10 cellular contexts compared by ENCODE assay signal in the genomic region with DNA sequence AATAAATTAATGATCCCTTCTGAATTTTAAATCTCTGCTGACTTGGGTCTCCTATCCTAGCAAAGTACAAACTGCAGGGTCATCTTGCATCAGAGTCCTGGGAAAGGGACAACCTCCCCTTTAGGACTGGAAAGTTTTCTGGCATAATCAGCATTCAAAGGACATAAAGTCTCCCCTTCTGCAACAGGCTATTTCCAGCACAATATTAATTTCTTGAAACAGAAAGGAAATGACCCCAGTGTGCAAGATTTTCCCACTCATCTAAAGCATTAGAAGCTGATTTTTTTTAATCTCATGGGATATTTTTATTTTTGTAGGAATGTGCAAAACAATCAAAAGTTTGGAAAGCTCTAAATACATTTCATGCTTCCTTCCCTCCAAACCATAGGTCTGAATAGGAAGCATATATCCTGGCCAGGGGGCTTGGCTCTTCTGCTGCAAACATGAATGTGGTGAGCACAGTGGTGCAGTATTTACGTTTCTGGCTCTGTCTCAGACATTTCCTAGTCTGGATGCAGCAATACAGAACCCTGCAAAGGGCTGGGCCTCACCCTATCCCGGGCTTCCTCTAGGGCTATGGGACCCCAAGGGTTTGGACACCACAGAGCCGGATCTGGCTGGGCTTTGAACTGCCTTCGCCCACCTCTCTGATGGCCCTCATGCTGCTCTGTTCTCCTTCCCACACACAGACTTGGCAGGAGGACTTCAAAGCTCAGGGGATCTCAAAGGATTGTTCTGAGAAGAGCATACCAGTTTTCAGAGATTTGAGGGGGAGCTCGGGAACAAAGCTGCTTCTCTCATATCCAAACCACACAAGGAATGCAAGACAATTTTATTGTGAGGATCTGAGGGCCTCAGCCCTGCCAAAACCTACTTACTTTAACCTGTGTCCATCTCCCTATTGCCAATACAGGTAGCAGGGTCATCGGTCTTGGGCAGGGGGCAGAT.
A peak's percentile ranks its signal among the peaks of the same experiment; 100 is the strongest.
DNase-seq lines count a peak whose midpoint lies in the region; ATAC-seq and TF ChIP-seq lines count a peak whose summit lies in the region.
"Had no signal": no experiment of that assay in that cellular context is flagged by ENCODE, and none has a peak within 500 bp of the region (broad histone marks: within the 10 kb centered on the region; RNA-seq: fewer than 3 reads in every experiment).

No MANE protein-coding gene starts in this region.

- peaks cover 25% of the 10 kb centered on the region for H3K27me3 Mint-ChIP-seq in CD8-positive, alpha-beta T cell (ENCODE audit: low read depth)

- peak in 1 of 2 donors; percentile 53 for ATAC-seq in lower lobe of right lung
- no peak for ATAC-seq in CD8-positive, alpha-beta T cell

- POLR2A ChIA-PET in CD8-positive, alpha-beta T cell (lab: Charles Lee) = no interaction called here

- no peak overlapping the region for H3K4me3 Mint-ChIP-seq in CD8-positive, alpha-beta T cell

- TF ChIP-seq CTCF in dorsolateral prefrontal cortex (IDR thresholded peaks at IDR 0.05 in 54 of 56, conservative IDR thresholded peaks at IDR 0.05 in 2 of 56; ENCODE audit: low read depth in 1 of 56, partially characterized antibody in 56 of 56) (no peak), lower lobe of right lung (IDR thresholded peaks at IDR 0.05) (no peak)
- TF ChIP-seq CTCF in CD8-positive, alpha-beta T cell (IDR thresholded peaks at IDR 0.05) = no peak

- H3K27ac Mint-ChIP-seq in CD8-positive, alpha-beta T cell = no peak overlapping the region

- no peaks in the 10 kb centered on the region for H3K36me3 ChIP-seq in lower lobe of right lung
- H3K36me3 ChIP-seq in CD8-positive, alpha-beta T cell (ENCODE audit: insufficient read depth, low read length) = no peaks in the 10 kb centered on the region

- intact Hi-C loops in dorsolateral prefrontal cortex (cut with DNase I) (loop anchor here in 1 of 2 donors (5.0 kb wide), 1 partner anchor 69 kb away; the partner anchor contains the start of gene IGFBP7), lower lobe of right lung (cut with DNase I) (no loop called here)
- intact Hi-C loops in CD8-positive, alpha-beta T cell (cut with DNase I, micrococcal nuclease) = no loop called here

- CTCF ChIA-PET in CD8-positive, alpha-beta T cell (lab: Charles Lee) = no interaction called here

- H3K27me3 ChIP-seq in dorsolateral prefrontal cortex (no peaks in the 10 kb centered on the region), lower lobe of right lung (ENCODE audit: low read depth) (no peaks in the 10 kb centered on the region)
- no peaks in the 10 kb centered on the region for H3K27me3 ChIP-seq in CD8-positive, alpha-beta T cell (ENCODE audit: insufficient read depth, low read length)

- H3K36me3 Mint-ChIP-seq in CD8-positive, alpha-beta T cell = no peaks in the 10 kb centered on the region

- peaks cover 39% of the 10 kb centered on the region for H3K4me1 ChIP-seq in lower lobe of right lung
- H3K4me1 ChIP-seq in CD8-positive, alpha-beta T cell (ENCODE audit: insufficient read depth, low read length) = no peaks in the 10 kb centered on the region

- H3K27ac ChIP-seq in dorsolateral prefrontal cortex (peak overlapping the region in 44 of 59 donors; percentile 13 to 76 (median 56)), lower lobe of right lung (peak overlapping the region; percentile 66), temporal lobe (ENCODE audit: low read depth, low read length) (peak overlapping the region; percentile 27)
- H3K27ac ChIP-seq in CD8-positive, alpha-beta T cell (ENCODE audit: low read depth, low read length) = no peak overlapping the region

- no peaks in the 10 kb centered on the region for H3K9me3 Mint-ChIP-seq in CD8-positive, alpha-beta T cell

- DNase-seq in LHCN-M2 (ENCODE audit: low read depth) (peak; percentile 70), dorsolateral prefrontal cortex (no peak), lower lobe of right lung (no peak), NCI-H510A treated with DMSO at 0.1 percent for 48 hours (lab: John Stamatoyannopoulos, UW) (no peak), A172 (ENCODE audit: low spot score) (no peak)
- DNase-seq in stimulated activated CD4-positive, alpha-beta T cell treated with anti-CD3 and anti-CD28 coated beads, Interleukin-1b, Interleukin-23, amount 100 ng/mL, for 48 hours = no peak
- DNase-seq in CD8-positive, alpha-beta T cell = no peak
- DNase-seq: activated CD8-positive, alpha-beta memory T cell treated with anti-CD3 and anti-CD28 coated beads for 24 hours; cortex of kidney had no signal

- no peaks in the 10 kb centered on the region for H3K9me3 ChIP-seq in lower lobe of right lung
- H3K9me3 ChIP-seq in CD8-positive, alpha-beta T cell (ENCODE audit: low read length) = no peaks in the 10 kb centered on the region

- no peaks in the 10 kb centered on the region for H3K4me1 Mint-ChIP-seq in CD8-positive, alpha-beta T cell (ENCODE audit: low read depth)

- H3K4me3 ChIP-seq in dorsolateral prefrontal cortex (no peak overlapping the region), lower lobe of right lung (no peak overlapping the region)
- H3K4me3 ChIP-seq in CD8-positive, alpha-beta T cell (ENCODE audit: low read depth, low read length) = no peak overlapping the region
